In genomic region chr5:113167985-113168384, GRCh38 we compare ENCODE assay signal across 30 cellular contexts.
"Had no signal": no experiment of that assay in that cellular context is flagged by ENCODE, and none has a peak within 500 bp of the region (broad histone marks: within the 10 kb centered on the region; RNA-seq: fewer than 3 reads in every experiment).

No MANE protein-coding gene starts in this region.

- FAIRE-seq: small intestine had no signal

- H3K27me3 ChIP-seq: ovary, sigmoid colon, tibial nerve had no signal

- H3K27ac ChIP-seq: left ventricle myocardium inferior, neutrophil, psoas muscle, sigmoid colon, tibial nerve had no signal

- H3K4me1 Mint-ChIP-seq: activated CD4-positive, alpha-beta T cell treated with anti-CD3 and anti-CD28 coated beads, Interleukin-2, amount 10 ng/mL, durations not matched to agents 7 days and 5 days; activated naive CD4-positive, alpha-beta T cell treated with anti-CD3 and anti-CD28 coated beads, Interleukin-2, amount 10 ng/mL, durations not matched to agents 7 days and 5 days; naive B cell had no signal

- DNase-seq: activated CD4-positive, alpha-beta memory T cell treated with anti-CD3 and anti-CD28 coated beads, Interleukin-2, amount 10 ng/mL, durations not matched to agents 7 days and 5 days; activated CD4-positive, alpha-beta T cell treated with anti-CD3 and anti-CD28 coated beads for 1 hour; activated CD4-positive, alpha-beta T cell treated with anti-CD3 and anti-CD28 coated beads, Interleukin-2, amount 10 ng/mL, durations not matched to agents 7 days and 5 days; activated CD8-positive, alpha-beta memory T cell treated with anti-CD3 and anti-CD28 coated beads, Interleukin-2, amount 50 U/mL, for 48 hours; activated gamma-delta T cell; activated naive CD4-positive, alpha-beta T cell treated with anti-CD3 and anti-CD28 coated beads, Interleukin-2, amount 10 ng/mL, durations not matched to agents 7 days and 5 days; activated naive CD8-positive, alpha-beta T cell treated with anti-CD3 and anti-CD28 coated beads, Interleukin-2, amount 10 ng/mL, durations not matched to agents 7 days and 5 days; activated T-cell treated with anti-CD3 and anti-CD28 coated beads, Interleukin-2, amount 50 U/mL, for 24 hours; head of caudate nucleus; kidney glomerular epithelial cell; left ventricle myocardium inferior; naive B cell; nephron progenitor cell; ovary; psoas muscle; sigmoid colon; small intestine; stimulated activated CD4-positive, alpha-beta T cell treated with anti-CD3 and anti-CD28 coated beads, Interleukin-15, amount 100 ng/mL, for 24 hours; stimulated activated CD4-positive, alpha-beta T cell treated with anti-CD3 and anti-CD28 coated beads, Interleukin-2, amount 100 ng/mL, for 24 hours; stimulated activated naive CD4-positive, alpha-beta T cell; SW 1271; T1000 had no signal

- H3K4me1 ChIP-seq: sigmoid colon had no signal

- H3K27me3 Mint-ChIP-seq: activated CD4-positive, alpha-beta memory T cell treated with anti-CD3 and anti-CD28 coated beads, Interleukin-2, amount 10 ng/mL, durations not matched to agents 7 days and 5 days; activated T-cell treated with anti-CD3 and anti-CD28 coated beads, Interleukin-2, amount 50 U/mL, for 24 hours had no signal

- H3K36me3 Mint-ChIP-seq: activated naive CD4-positive, alpha-beta T cell treated with anti-CD3 and anti-CD28 coated beads, Interleukin-2, amount 10 ng/mL, durations not matched to agents 7 days and 5 days; naive B cell; WTC11 had no signal

- H3K9me3 ChIP-seq: left ventricle myocardium inferior, neutrophil, ovary, psoas muscle, sigmoid colon, tibial nerve had no signal

- H3K4me3 Mint-ChIP-seq: activated CD4-positive, alpha-beta memory T cell treated with anti-CD3 and anti-CD28 coated beads, Interleukin-2, amount 10 ng/mL, durations not matched to agents 7 days and 5 days; activated CD4-positive, alpha-beta T cell treated with anti-CD3 and anti-CD28 coated beads, Interleukin-2, amount 10 ng/mL, durations not matched to agents 7 days and 5 days; activated naive CD4-positive, alpha-beta T cell treated with anti-CD3 and anti-CD28 coated beads, Interleukin-2, amount 10 ng/mL, durations not matched to agents 7 days and 5 days; activated naive CD8-positive, alpha-beta T cell treated with anti-CD3 and anti-CD28 coated beads, Interleukin-2, amount 10 ng/mL, durations not matched to agents 7 days and 5 days; activated T-cell treated with anti-CD3 and anti-CD28 coated beads, Interleukin-2, amount 50 U/mL, for 24 hours; central memory CD8-positive, alpha-beta T cell; dendritic cell treated with granulocyte-macrophage colony-stimulating factor and Interleukin-4, amounts not matched to agents 40 ng/mL and 50 ng/mL, for 4 days; endodermal cell; naive B cell; nephron progenitor cell; T-helper 1 cell treated with Interleukin-12 subunit alpha and Interleukin-12 subunit beta and Interleukin-4 antibody, amounts not matched to agents 30 μg/mL and 1 μg/mL, for 36 hours; WTC11 had no signal

- H3K36me3 ChIP-seq: left ventricle myocardium inferior, neutrophil, ovary, sigmoid colon, tibial nerve had no signal

- ATAC-seq: psoas muscle, WTC11 had no signal

- H3K27ac Mint-ChIP-seq: activated CD4-positive, alpha-beta memory T cell treated with anti-CD3 and anti-CD28 coated beads, Interleukin-2, amount 10 ng/mL, durations not matched to agents 7 days and 5 days; activated CD4-positive, alpha-beta T cell treated with anti-CD3 and anti-CD28 coated beads, Interleukin-2, amount 10 ng/mL, durations not matched to agents 7 days and 5 days; activated naive CD4-positive, alpha-beta T cell treated with anti-CD3 and anti-CD28 coated beads, Interleukin-2, amount 10 ng/mL, durations not matched to agents 7 days and 5 days; activated naive CD8-positive, alpha-beta T cell treated with anti-CD3 and anti-CD28 coated beads, Interleukin-2, amount 10 ng/mL, durations not matched to agents 7 days and 5 days; activated T-cell treated with anti-CD3 and anti-CD28 coated beads, Interleukin-2, amount 50 U/mL, for 24 hours; dendritic cell treated with granulocyte-macrophage colony-stimulating factor and Interleukin-4, amounts not matched to agents 40 ng/mL and 50 ng/mL, for 4 days; endodermal cell; naive B cell; nephron progenitor cell; T-helper 1 cell treated with Interleukin-12 subunit alpha and Interleukin-12 subunit beta and Interleukin-4 antibody, amounts not matched to agents 30 μg/mL and 1 μg/mL, for 36 hours; WTC11 had no signal

- H3K9me3 Mint-ChIP-seq: activated CD4-positive, alpha-beta memory T cell treated with anti-CD3 and anti-CD28 coated beads, Interleukin-2, amount 10 ng/mL, durations not matched to agents 7 days and 5 days; activated CD4-positive, alpha-beta T cell treated with anti-CD3 and anti-CD28 coated beads, Interleukin-2, amount 10 ng/mL, durations not matched to agents 7 days and 5 days; activated naive CD4-positive, alpha-beta T cell treated with anti-CD3 and anti-CD28 coated beads, Interleukin-2, amount 10 ng/mL, durations not matched to agents 7 days and 5 days; activated naive CD8-positive, alpha-beta T cell treated with anti-CD3 and anti-CD28 coated beads, Interleukin-2, amount 10 ng/mL, durations not matched to agents 7 days and 5 days; activated T-cell treated with anti-CD3 and anti-CD28 coated beads, Interleukin-2, amount 50 U/mL, for 24 hours; central memory CD8-positive, alpha-beta T cell; dendritic cell treated with granulocyte-macrophage colony-stimulating factor and Interleukin-4, amounts not matched to agents 40 ng/mL and 50 ng/mL, for 4 days; endodermal cell; naive B cell; nephron progenitor cell; T-helper 1 cell treated with Interleukin-12 subunit alpha and Interleukin-12 subunit beta and Interleukin-4 antibody, amounts not matched to agents 30 μg/mL and 1 μg/mL, for 36 hours; WTC11 had no signal

- H3K4me3 ChIP-seq: left ventricle myocardium inferior, lung, ovary, psoas muscle, sigmoid colon, tibial nerve had no signal
